ENCODE assay signal across 1 cellular context in genomic region chr2:221532641-221533040, GRCh38.
TF ChIP-seq lines count a peak whose summit lies in the region.

No MANE protein-coding gene starts in this region.

TF ChIP-seq in HepG2, 621 proteins besides CTCF, POLR2A, EP300 and RAD21:
- TF ChIP-seq ZSCAN31 (CRISPR knock-in tag; IDR thresholded peaks at IDR 0.05; ENCODE audit: low read depth) (no peak), FOXA3 (CRISPR knock-in tag; IDR thresholded peaks at IDR 0.05) (no peak)
